1 cellular context compared by ENCODE assay signal in the genomic region with DNA sequence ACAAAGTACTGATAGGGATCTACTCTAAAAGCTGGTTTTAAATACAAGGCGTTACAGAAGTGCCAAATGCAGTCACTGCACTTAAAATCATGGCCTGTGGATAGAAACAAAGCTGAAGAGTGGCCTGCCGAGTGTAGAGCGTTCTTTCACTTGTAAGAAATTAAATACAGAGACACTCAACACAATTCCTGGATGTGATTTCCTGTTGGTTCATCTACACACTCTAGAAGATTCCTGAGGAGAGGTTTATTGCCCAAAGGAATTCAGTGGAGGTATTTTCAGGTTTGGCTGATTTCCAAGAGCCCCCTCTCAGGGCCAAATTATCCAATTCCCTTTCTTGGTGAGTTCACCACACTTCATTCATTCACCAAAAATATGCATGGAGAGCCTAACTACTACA.
TF ChIP-seq lines count a peak whose summit lies in the region.

No MANE protein-coding gene starts in this region.

TF ChIP-seq in WTC11, 78 proteins besides CTCF, POLR2A, EP300 and RAD21:
- no peak for TF ChIP-seq MYBL2 (CRISPR knock-in tag; IDR thresholded peaks at IDR 0.05)
- TF ChIP-seq, protein P1, sequence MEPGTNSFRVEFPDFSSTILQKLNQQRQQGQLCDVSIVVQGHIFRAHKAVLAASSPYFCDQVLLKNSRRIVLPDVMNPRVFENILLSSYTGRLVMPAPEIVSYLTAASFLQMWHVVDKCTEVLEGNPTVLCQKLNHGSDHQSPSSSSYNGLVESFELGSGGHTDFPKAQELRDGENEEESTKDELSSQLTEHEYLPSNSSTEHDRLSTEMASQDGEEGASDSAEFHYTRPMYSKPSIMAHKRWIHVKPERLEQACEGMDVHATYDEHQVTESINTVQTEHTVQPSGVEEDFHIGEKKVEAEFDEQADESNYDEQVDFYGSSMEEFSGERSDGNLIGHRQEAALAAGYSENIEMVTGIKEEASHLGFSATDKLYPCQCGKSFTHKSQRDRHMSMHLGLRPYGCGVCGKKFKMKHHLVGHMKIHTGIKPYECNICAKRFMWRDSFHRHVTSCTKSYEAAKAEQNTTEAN (CRISPR knock-in tag; IDR thresholded peaks at IDR 0.05) = no peak
- TF ChIP-seq CBFB (CRISPR knock-in tag; IDR thresholded peaks at IDR 0.05; ENCODE audit: low read depth) = no peak
- TF ChIP-seq, protein P2, sequence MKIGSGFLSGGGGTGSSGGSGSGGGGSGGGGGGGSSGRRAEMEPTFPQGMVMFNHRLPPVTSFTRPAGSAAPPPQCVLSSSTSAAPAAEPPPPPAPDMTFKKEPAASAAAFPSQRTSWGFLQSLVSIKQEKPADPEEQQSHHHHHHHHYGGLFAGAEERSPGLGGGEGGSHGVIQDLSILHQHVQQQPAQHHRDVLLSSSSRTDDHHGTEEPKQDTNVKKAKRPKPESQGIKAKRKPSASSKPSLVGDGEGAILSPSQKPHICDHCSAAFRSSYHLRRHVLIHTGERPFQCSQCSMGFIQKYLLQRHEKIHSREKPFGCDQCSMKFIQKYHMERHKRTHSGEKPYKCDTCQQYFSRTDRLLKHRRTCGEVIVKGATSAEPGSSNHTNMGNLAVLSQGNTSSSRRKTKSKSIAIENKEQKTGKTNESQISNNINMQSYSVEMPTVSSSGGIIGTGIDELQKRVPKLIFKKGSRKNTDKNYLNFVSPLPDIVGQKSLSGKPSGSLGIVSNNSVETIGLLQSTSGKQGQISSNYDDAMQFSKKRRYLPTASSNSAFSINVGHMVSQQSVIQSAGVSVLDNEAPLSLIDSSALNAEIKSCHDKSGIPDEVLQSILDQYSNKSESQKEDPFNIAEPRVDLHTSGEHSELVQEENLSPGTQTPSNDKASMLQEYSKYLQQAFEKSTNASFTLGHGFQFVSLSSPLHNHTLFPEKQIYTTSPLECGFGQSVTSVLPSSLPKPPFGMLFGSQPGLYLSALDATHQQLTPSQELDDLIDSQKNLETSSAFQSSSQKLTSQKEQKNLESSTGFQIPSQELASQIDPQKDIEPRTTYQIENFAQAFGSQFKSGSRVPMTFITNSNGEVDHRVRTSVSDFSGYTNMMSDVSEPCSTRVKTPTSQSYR (CRISPR knock-in tag; IDR thresholded peaks at IDR 0.05) = no peak
- TF ChIP-seq, protein P3, sequence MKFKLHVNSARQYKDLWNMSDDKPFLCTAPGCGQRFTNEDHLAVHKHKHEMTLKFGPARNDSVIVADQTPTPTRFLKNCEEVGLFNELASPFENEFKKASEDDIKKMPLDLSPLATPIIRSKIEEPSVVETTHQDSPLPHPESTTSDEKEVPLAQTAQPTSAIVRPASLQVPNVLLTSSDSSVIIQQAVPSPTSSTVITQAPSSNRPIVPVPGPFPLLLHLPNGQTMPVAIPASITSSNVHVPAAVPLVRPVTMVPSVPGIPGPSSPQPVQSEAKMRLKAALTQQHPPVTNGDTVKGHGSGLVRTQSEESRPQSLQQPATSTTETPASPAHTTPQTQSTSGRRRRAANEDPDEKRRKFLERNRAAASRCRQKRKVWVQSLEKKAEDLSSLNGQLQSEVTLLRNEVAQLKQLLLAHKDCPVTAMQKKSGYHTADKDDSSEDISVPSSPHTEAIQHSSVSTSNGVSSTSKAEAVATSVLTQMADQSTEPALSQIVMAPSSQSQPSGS (CRISPR knock-in tag; IDR thresholded peaks at IDR 0.05; ENCODE audit: borderline replicate concordance, low read depth) = no peak
- TF ChIP-seq ESRRA (CRISPR knock-in tag; IDR thresholded peaks at IDR 0.05; ENCODE audit: borderline replicate concordance) = no peak
- no peak for TF ChIP-seq ZNF671 (CRISPR knock-in tag; IDR thresholded peaks at IDR 0.05)
- TF ChIP-seq, protein P4, sequence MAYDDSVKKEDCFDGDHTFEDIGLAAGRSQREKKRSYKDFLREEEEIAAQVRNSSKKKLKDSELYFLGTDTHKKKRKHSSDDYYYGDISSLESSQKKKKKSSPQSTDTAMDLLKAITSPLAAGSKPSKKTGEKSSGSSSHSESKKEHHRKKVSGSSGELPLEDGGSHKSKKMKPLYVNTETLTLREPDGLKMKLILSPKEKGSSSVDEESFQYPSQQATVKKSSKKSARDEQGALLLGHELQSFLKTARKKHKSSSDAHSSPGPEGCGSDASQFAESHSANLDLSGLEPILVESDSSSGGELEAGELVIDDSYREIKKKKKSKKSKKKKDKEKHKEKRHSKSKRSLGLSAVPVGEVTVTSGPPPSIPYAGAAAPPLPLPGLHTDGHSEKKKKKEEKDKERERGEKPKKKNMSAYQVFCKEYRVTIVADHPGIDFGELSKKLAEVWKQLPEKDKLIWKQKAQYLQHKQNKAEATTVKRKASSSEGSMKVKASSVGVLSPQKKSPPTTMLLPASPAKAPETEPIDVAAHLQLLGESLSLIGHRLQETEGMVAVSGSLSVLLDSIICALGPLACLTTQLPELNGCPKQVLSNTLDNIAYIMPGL (CRISPR knock-in tag; IDR thresholded peaks at IDR 0.05) = no peak
- TF ChIP-seq NR2C2 (CRISPR knock-in tag; IDR thresholded peaks at IDR 0.05) = no peak
- TF ChIP-seq ZNF416 (CRISPR knock-in tag; IDR thresholded peaks at IDR 0.05) = no peak
- TF ChIP-seq FOXK1 (CRISPR knock-in tag; IDR thresholded peaks at IDR 0.05) = no peak
- no peak for TF ChIP-seq SMAD4 (CRISPR knock-in tag; IDR thresholded peaks at IDR 0.05)
- TF ChIP-seq, protein P5, sequence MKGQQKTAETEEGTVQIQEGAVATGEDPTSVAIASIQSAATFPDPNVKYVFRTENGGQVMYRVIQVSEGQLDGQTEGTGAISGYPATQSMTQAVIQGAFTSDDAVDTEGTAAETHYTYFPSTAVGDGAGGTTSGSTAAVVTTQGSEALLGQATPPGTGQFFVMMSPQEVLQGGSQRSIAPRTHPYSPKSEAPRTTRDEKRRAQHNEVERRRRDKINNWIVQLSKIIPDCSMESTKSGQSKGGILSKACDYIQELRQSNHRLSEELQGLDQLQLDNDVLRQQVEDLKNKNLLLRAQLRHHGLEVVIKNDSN (CRISPR knock-in tag; IDR thresholded peaks at IDR 0.05) = no peak
- TF ChIP-seq, protein P6, sequence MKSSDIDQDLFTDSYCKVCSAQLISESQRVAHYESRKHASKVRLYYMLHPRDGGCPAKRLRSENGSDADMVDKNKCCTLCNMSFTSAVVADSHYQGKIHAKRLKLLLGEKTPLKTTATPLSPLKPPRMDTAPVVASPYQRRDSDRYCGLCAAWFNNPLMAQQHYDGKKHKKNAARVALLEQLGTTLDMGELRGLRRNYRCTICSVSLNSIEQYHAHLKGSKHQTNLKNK (CRISPR knock-in tag; IDR thresholded peaks at IDR 0.05) = no peak
